ENCODE assay signal across 9 cellular contexts in the genomic region with DNA sequence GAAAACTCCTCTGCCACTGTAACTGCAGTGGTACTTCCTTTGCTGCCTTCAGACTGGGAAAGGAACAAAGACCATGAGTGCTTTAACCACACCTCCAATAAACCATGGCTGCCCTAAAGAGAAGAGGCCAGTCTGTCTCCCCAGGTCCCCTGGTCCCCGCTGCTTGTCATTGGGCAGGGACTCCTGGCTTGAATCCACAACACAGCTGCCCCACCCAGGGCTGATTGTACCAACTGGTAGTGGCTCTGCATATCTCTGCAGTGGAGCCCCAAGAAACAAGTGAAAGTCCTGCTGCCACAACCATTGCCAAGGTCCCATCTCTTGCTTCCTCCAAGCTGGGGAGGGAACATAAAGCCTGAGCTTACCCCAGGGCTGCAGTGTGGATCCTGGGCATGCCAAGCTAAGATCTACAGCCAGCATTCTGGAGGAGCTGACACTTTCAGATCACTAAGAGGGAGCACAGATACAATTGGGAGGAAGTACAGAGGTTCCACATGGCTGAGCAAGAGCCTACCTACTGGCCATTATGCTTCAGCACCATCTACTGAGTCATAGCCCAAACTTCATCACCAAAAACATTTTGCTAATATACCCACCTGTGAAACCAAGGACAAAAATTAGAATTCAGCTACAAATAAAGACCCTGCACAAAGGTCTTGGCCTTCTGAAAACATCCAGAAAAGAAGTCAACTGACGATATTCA. TPM values are rescaled to one million over a fixed set of nuclear protein-coding genes. Genes with fewer than 3 reads are reported as not detected.
DNase-seq lines count a peak whose midpoint lies in the region; ATAC-seq and TF ChIP-seq lines count a peak whose summit lies in the region.
"Not testable (repeated sequence)": the region's sequence is repeated elsewhere in the genome, so short reads cannot be mapped to it uniquely, and the experiment has no call there.
"Had no signal": no experiment of that assay in that cellular context is flagged by ENCODE, and none has a peak within 500 bp of the region (broad histone marks: within the 10 kb centered on the region; RNA-seq: fewer than 3 reads in every experiment).

No MANE protein-coding gene starts in this region.

- DNase-seq in GM12864 (ENCODE audit: low read depth) (peak; percentile 19), Peyer's patch (peak; percentile 35 to 61 (median 57)), mucosa of descending colon (peak; percentile 61 to 79 (median 73))

- not testable (repeated sequence) for H3K27ac ChIP-seq in Peyer's patch

- not testable (repeated sequence) for H3K9me3 ChIP-seq in Peyer's patch, mucosa of descending colon

- H3K4me3 ChIP-seq in GM12864 (ENCODE audit: low read depth, low read length); Peyer's patch; mucosa of descending colon: not testable (repeated sequence)

- H3K27me3 ChIP-seq in Peyer's patch, result not testable (repeated sequence)

- TF ChIP-seq POLR2A in Peyer's patch (IDR thresholded peaks at IDR 0.05), result not testable (repeated sequence)

- H3K4me1 ChIP-seq in Peyer's patch, result not testable (repeated sequence)
- H3K4me1 ChIP-seq in mucosa of descending colon (ENCODE audit: low read depth), result peaks cover 16% of the 10 kb centered on the region

- intact Hi-C loops in mucosa of descending colon (cut with DNase I, micrococcal nuclease), result not testable (repeated sequence)

- TF ChIP-seq CTCF in GM12864 (IDR thresholded peaks at IDR 0.05; ENCODE audit: low read depth, low read length, missing control alignments); Peyer's patch (IDR thresholded peaks at IDR 0.05); mucosa of descending colon (IDR thresholded peaks at IDR 0.05): not testable (repeated sequence)

- peak; percentile 83 for ATAC-seq in GM18861 (IDR thresholded peaks at IDR 0.05; ENCODE audit: unreplicated experiment)
- ATAC-seq in GM19463 (IDR thresholded peaks at IDR 0.05; ENCODE audit: unreplicated experiment), result peak; percentile 80
- peak; percentile 77 for ATAC-seq in HG02588 (IDR thresholded peaks at IDR 0.05; ENCODE audit: unreplicated experiment)
- ATAC-seq in HG03060 (IDR thresholded peaks at IDR 0.05; ENCODE audit: low read depth, unreplicated experiment), result peak; percentile 65
- ATAC-seq in HG03442 (IDR thresholded peaks at IDR 0.05; ENCODE audit: unreplicated experiment), result peak; percentile 76
- ATAC-seq in mucosa of descending colon, result peak; percentile 67

- H3K36me3 ChIP-seq in Peyer's patch; mucosa of descending colon (ENCODE audit: low read depth): not testable (repeated sequence)

RNA-seq across cellular contexts. Expression of a gene that starts 35.3 kb away (rescaled TPM):
- 10 to 100 TPM in 2 of 4 donors, 1 to 10 TPM in 2; 6.3 to 14.0 (median 9.8) TPM for total RNA-seq in Peyer's patch
- total RNA-seq in mucosa of descending colon, result 10 to 100 TPM; 10.9 to 17.4 (median 17.3) TPM

RNA-seq across cellular contexts. Expression of a gene that starts 48.7 kb away (rescaled TPM):
- 1 to 10 TPM in 1 of 4 donors, not detected in 3; 1.7 TPM for total RNA-seq in Peyer's patch
- total RNA-seq in mucosa of descending colon, result under 1 TPM in 2 of 3 donors, not detected in 1; 0.20 to 0.51 TPM
- total RNA-seq: RPMI7951 had no signal

Comparison
In these comparisons a context has a peak if more than half of its experiments do, and no peak if none do; other contexts are left out.
1. DNase-seq: peak in every context shown above with its lines; median percentile 73 in mucosa of descending colon; 57 in Peyer's patch; 19 in GM12864.